Comparison of ENCODE assay signal across 1 cellular context in genomic region chr9:101312661-101313060, GRCh38.
TF ChIP-seq lines count a peak whose summit lies in the region.

No MANE protein-coding gene starts in this region.

TF ChIP-seq in A549, 52 proteins besides CTCF, POLR2A, EP300 and RAD21 (continued from another document):
- TF ChIP-seq HOXB5 (CRISPR knock-in tag; IDR thresholded peaks at IDR 0.05), result no peak
- TF ChIP-seq RFX5 (IDR thresholded peaks at IDR 0.05), result no peak
- no peak for TF ChIP-seq POLR2AphosphoS2 (conservative IDR thresholded peaks at IDR 0.05; ENCODE audit: low read length)
- TF ChIP-seq NR3C1 (IDR thresholded peaks at IDR 0.05), result no peak
- TF ChIP-seq E2F6 (IDR thresholded peaks at IDR 0.05; ENCODE audit: borderline replicate concordance, low read depth), result no peak
- no peak for TF ChIP-seq SREBF2 (IDR thresholded peaks at IDR 0.05)
- TF ChIP-seq CEBPB (IDR thresholded peaks at IDR 0.05), result no peak
